1 cellular context compared by ENCODE assay signal in the genomic region with DNA sequence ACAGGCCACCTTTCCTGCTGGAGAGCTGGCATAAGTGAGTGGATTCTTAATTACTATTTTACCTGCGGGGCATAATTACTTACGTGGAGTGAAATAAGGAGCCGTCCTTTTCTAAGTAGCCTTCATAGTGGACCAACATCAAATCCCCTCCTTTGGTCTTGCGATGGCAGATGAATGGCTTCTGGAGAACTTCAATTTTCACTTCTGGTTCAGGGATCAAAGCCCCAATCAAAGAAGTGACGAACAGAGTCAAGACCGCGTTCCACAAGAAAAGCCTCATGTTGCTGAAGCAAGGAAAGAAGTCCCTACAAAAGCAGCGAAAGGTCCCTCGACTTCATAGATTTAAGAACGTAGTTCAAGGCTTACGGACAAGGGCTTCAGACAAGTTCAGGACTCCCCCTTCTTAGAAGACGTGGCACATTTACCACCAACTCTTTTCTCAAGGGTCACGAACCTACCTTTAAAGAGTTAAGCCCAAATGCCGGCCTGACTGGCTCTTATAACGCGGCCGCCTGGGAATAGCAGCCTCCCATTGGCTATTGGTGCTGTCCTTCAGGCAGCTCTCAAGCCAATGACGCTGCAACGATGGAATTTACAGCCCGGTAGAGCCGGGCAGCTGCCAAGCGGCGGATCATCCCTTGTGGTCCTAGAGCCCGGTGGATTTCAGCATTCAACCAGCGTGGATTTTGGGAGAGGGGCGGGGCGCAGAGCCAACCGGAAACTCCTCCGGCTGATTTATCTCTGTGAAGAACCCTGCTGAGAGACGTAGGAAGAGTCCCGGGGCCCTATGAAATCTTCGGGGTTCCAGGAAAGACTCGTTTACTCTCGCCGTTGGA.
A peak's percentile ranks its signal among the peaks of the same experiment; 100 is the strongest.
TF ChIP-seq lines count a peak whose summit lies in the region.

A gene with protein sequence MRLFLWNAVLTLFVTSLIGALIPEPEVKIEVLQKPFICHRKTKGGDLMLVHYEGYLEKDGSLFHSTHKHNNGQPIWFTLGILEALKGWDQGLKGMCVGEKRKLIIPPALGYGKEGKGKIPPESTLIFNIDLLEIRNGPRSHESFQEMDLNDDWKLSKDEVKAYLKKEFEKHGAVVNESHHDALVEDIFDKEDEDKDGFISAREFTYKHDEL (minus strand): TSS at position 474 of the 836 bp plus-strand sequence. CDS start 194 bp downstream, at position 280.

TF ChIP-seq in HepG2, 621 proteins besides CTCF, POLR2A, EP300 and RAD21 (continued from another document and continues in another):
- TF ChIP-seq, protein P1, sequence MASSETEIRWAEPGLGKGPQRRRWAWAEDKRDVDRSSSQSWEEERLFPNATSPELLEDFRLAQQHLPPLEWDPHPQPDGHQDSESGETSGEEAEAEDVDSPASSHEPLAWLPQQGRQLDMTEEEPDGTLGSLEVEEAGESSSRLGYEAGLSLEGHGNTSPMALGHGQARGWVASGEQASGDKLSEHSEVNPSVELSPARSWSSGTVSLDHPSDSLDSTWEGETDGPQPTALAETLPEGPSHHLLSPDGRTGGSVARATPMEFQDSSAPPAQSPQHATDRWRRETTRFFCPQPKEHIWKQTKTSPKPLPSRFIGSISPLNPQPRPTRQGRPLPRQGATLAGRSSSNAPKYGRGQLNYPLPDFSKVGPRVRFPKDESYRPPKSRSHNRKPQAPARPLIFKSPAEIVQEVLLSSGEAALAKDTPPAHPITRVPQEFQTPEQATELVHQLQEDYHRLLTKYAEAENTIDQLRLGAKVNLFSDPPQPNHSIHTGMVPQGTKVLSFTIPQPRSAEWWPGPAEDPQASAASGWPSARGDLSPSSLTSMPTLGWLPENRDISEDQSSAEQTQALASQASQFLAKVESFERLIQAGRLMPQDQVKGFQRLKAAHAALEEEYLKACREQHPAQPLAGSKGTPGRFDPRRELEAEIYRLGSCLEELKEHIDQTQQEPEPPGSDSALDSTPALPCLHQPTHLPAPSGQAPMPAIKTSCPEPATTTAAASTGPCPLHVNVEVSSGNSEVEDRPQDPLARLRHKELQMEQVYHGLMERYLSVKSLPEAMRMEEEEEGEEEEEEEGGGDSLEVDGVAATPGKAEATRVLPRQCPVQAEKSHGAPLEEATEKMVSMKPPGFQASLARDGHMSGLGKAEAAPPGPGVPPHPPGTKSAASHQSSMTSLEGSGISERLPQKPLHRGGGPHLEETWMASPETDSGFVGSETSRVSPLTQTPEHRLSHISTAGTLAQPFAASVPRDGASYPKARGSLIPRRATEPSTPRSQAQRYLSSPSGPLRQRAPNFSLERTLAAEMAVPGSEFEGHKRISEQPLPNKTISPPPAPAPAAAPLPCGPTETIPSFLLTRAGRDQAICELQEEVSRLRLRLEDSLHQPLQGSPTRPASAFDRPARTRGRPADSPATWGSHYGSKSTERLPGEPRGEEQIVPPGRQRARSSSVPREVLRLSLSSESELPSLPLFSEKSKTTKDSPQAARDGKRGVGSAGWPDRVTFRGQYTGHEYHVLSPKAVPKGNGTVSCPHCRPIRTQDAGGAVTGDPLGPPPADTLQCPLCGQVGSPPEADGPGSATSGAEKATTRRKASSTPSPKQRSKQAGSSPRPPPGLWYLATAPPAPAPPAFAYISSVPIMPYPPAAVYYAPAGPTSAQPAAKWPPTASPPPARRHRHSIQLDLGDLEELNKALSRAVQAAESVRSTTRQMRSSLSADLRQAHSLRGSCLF (CRISPR knock-in tag; IDR thresholded peaks at IDR 0.05; ENCODE audit: borderline replicate concordance) = no peak
- TF ChIP-seq ZNF703 (CRISPR knock-in tag; IDR thresholded peaks at IDR 0.05; ENCODE audit: borderline replicate concordance) (no peak), YEATS2 (CRISPR knock-in tag; IDR thresholded peaks at IDR 0.05; ENCODE audit: borderline replicate concordance) (peak; percentile 75; the same call in 1 of the 2 replicates), STAG1 (CRISPR knock-in tag; IDR thresholded peaks at IDR 0.05) (no peak), ZNF562 (CRISPR knock-in tag; IDR thresholded peaks at IDR 0.05; ENCODE audit: borderline replicate concordance) (no peak), TOE1 (CRISPR knock-in tag; IDR thresholded peaks at IDR 0.05) (no peak), FOXC1 (CRISPR knock-in tag; IDR thresholded peaks at IDR 0.05; ENCODE audit: borderline replicate concordance) (no peak), ZNF143 (CRISPR knock-in tag; IDR thresholded peaks at IDR 0.05) (peak; percentile 77), ZNF547 (CRISPR knock-in tag; IDR thresholded peaks at IDR 0.05) (no peak), MED1 (CRISPR knock-in tag; IDR thresholded peaks at IDR 0.05) (no peak), PBX2 (CRISPR knock-in tag; IDR thresholded peaks at IDR 0.05) (peak; percentile 98), CC2D1A (CRISPR knock-in tag; IDR thresholded peaks at IDR 0.05) (no peak), ZNF552 (CRISPR knock-in tag; IDR thresholded peaks at IDR 0.05; ENCODE audit: borderline replicate concordance) (no peak), ZNF253 (CRISPR knock-in tag; IDR thresholded peaks at IDR 0.05; ENCODE audit: borderline replicate concordance) (no peak), AGO2 (optimal IDR thresholded peaks at IDR 0.05; ENCODE audit: low read depth, low read length) (no peak), KDM2A (CRISPR knock-in tag; IDR thresholded peaks at IDR 0.05; ENCODE audit: borderline replicate concordance, low read depth) (peak; percentile 83), GABPB1 (CRISPR knock-in tag; IDR thresholded peaks at IDR 0.05) (peak; percentile 78), ZNF557 (CRISPR knock-in tag; IDR thresholded peaks at IDR 0.05) (no peak), DNMT3B (CRISPR knock-in tag; conservative IDR thresholded peaks at IDR 0.05) (no peak), ZNF260 (CRISPR knock-in tag; IDR thresholded peaks at IDR 0.05; ENCODE audit: borderline replicate concordance, low read depth) (no peak), RFX3 (CRISPR knock-in tag; IDR thresholded peaks at IDR 0.05) (no peak), ELF3 (CRISPR knock-in tag; IDR thresholded peaks at IDR 0.05) (peak; percentile 39; the same call in 1 of the 2 replicates), IRF9 (CRISPR knock-in tag; IDR thresholded peaks at IDR 0.05; ENCODE audit: borderline replicate concordance) (no peak), ATF5 (CRISPR knock-in tag; IDR thresholded peaks at IDR 0.05; ENCODE audit: low read depth) (no peak), ELF1 (CRISPR knock-in tag; IDR thresholded peaks at IDR 0.05) (peak; percentile 64), ZNF101 (CRISPR knock-in tag; IDR thresholded peaks at IDR 0.05; ENCODE audit: borderline replicate concordance, low read depth) (no peak), ZNF652 (CRISPR knock-in tag; IDR thresholded peaks at IDR 0.05; ENCODE audit: borderline replicate concordance, low read depth) (peak; percentile 100), ZNF432 (CRISPR knock-in tag; IDR thresholded peaks at IDR 0.05; ENCODE audit: borderline replicate concordance) (no peak), DR1 (CRISPR knock-in tag; IDR thresholded peaks at IDR 0.05) (no peak), THAP11 (CRISPR knock-in tag; IDR thresholded peaks at IDR 0.05) (peak; percentile 90), SP4 (CRISPR knock-in tag; IDR thresholded peaks at IDR 0.05) (peak; percentile 29; the same call in 1 of the 2 replicates), ZBTB8A (CRISPR knock-in tag; IDR thresholded peaks at IDR 0.05; ENCODE audit: borderline replicate concordance, low read depth) (no peak), KMT2B (CRISPR knock-in tag; IDR thresholded peaks at IDR 0.05) (peak; percentile 81; the same call in 1 of the 2 replicates)
- TF ChIP-seq, protein P2, sequence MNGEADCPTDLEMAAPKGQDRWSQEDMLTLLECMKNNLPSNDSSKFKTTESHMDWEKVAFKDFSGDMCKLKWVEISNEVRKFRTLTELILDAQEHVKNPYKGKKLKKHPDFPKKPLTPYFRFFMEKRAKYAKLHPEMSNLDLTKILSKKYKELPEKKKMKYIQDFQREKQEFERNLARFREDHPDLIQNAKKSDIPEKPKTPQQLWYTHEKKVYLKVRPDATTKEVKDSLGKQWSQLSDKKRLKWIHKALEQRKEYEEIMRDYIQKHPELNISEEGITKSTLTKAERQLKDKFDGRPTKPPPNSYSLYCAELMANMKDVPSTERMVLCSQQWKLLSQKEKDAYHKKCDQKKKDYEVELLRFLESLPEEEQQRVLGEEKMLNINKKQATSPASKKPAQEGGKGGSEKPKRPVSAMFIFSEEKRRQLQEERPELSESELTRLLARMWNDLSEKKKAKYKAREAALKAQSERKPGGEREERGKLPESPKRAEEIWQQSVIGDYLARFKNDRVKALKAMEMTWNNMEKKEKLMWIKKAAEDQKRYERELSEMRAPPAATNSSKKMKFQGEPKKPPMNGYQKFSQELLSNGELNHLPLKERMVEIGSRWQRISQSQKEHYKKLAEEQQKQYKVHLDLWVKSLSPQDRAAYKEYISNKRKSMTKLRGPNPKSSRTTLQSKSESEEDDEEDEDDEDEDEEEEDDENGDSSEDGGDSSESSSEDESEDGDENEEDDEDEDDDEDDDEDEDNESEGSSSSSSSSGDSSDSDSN (CRISPR knock-in tag; IDR thresholded peaks at IDR 0.05) = no peak
- TF ChIP-seq, protein P3, sequence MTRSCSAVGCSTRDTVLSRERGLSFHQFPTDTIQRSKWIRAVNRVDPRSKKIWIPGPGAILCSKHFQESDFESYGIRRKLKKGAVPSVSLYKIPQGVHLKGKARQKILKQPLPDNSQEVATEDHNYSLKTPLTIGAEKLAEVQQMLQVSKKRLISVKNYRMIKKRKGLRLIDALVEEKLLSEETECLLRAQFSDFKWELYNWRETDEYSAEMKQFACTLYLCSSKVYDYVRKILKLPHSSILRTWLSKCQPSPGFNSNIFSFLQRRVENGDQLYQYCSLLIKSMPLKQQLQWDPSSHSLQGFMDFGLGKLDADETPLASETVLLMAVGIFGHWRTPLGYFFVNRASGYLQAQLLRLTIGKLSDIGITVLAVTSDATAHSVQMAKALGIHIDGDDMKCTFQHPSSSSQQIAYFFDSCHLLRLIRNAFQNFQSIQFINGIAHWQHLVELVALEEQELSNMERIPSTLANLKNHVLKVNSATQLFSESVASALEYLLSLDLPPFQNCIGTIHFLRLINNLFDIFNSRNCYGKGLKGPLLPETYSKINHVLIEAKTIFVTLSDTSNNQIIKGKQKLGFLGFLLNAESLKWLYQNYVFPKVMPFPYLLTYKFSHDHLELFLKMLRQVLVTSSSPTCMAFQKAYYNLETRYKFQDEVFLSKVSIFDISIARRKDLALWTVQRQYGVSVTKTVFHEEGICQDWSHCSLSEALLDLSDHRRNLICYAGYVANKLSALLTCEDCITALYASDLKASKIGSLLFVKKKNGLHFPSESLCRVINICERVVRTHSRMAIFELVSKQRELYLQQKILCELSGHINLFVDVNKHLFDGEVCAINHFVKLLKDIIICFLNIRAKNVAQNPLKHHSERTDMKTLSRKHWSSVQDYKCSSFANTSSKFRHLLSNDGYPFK (CRISPR knock-in tag; IDR thresholded peaks at IDR 0.05; ENCODE audit: borderline replicate concordance) = no peak
- TF ChIP-seq, protein P4, sequence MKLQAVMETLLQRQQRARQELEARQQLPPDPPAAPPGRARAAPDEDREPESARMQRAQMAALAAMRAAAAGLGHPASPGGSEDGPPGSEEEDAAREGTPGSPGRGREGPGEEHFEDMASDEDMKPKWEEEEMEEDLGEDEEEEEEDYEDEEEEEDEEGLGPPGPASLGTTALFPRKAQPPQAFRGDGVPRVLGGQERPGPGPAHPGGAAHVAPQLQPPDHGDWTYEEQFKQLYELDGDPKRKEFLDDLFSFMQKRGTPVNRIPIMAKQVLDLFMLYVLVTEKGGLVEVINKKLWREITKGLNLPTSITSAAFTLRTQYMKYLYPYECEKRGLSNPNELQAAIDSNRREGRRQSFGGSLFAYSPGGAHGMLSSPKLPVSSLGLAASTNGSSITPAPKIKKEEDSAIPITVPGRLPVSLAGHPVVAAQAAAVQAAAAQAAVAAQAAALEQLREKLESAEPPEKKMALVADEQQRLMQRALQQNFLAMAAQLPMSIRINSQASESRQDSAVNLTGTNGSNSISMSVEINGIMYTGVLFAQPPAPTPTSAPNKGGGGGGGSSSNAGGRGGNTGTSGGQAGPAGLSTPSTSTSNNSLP (IDR thresholded peaks at IDR 0.05; ENCODE audit: low read depth, low read length) = 0 out of 2 replicates have a peak, but pooled peaks have one; percentile 36
- TF ChIP-seq, protein P5, sequence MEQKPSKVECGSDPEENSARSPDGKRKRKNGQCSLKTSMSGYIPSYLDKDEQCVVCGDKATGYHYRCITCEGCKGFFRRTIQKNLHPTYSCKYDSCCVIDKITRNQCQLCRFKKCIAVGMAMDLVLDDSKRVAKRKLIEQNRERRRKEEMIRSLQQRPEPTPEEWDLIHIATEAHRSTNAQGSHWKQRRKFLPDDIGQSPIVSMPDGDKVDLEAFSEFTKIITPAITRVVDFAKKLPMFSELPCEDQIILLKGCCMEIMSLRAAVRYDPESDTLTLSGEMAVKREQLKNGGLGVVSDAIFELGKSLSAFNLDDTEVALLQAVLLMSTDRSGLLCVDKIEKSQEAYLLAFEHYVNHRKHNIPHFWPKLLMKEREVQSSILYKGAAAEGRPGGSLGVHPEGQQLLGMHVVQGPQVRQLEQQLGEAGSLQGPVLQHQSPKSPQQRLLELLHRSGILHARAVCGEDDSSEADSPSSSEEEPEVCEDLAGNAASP (CRISPR knock-in tag; IDR thresholded peaks at IDR 0.05; ENCODE audit: borderline replicate concordance) = peak; percentile 41; the same call in 1 of the 2 replicates
